ENCODE assay signal across 14 cellular contexts in genomic region chr9:123053711-123054110, GRCh38. TPM values are rescaled to one million over a fixed set of nuclear protein-coding genes. Genes with fewer than 3 reads are reported as not detected.
"Had no signal": no experiment of that assay in that cellular context is flagged by ENCODE, and none has a peak within 500 bp of the region (broad histone marks: within the 10 kb centered on the region; RNA-seq: fewer than 3 reads in every experiment).

No MANE protein-coding gene starts in this region.

- H3K27me3 ChIP-seq: esophagus squamous epithelium, right lobe of liver, uterus had no signal

- DNase-seq: activated CD8-positive, alpha-beta T cell treated with anti-CD3 and anti-CD28 coated beads for 36 hours; activated effector memory CD4-positive, alpha-beta T cell treated with anti-CD3 and anti-CD28 coated beads, Interleukin-2, amount 50 U/mL, for 16 hours; activated T-cell treated with anti-CD3 and anti-CD28 coated beads, Interleukin-2, amount 50 U/mL, for 4 hours; amygdala; esophagus squamous epithelium; kidney glomerular epithelial cell; right lobe of liver; stimulated activated CD4-positive, alpha-beta T cell treated with anti-CD3 and anti-CD28 coated beads, Interleukin-1b, Interleukin-23, amount 100 ng/mL, for 48 hours; uterus had no signal

- H3K4me3 ChIP-seq: esophagus squamous epithelium, lung, right lobe of liver, uterus had no signal

- H3K4me1 ChIP-seq: uterus had no signal

- H3K27ac ChIP-seq: right lobe of liver had no signal

- H3K9me3 ChIP-seq: esophagus squamous epithelium, right lobe of liver, uterus had no signal

- ATAC-seq: activated CD8-positive, alpha-beta T cell treated with anti-CD3 and anti-CD28 coated beads for 36 hours; activated naive CD4-positive, alpha-beta T cell treated with anti-CD3 and anti-CD28 coated beads, Interleukin-2, amount 50 U/mL, for 72 hours; activated T-cell treated with anti-CD3 and anti-CD28 coated beads, Interleukin-2, amount 50 U/mL, for 4 hours; right lobe of liver; SK-N-SH treated with all-trans-retinoic acid at 6 μM for 48 hours had no signal

- H3K36me3 ChIP-seq: uterus had no signal

- FAIRE-seq: endometrium had no signal

RNA-seq across cellular contexts. Expression of gene GPR21, which starts 20.2 kb away (rescaled TPM):
- total RNA-seq: myocyte had no signal
